In the genomic region with DNA sequence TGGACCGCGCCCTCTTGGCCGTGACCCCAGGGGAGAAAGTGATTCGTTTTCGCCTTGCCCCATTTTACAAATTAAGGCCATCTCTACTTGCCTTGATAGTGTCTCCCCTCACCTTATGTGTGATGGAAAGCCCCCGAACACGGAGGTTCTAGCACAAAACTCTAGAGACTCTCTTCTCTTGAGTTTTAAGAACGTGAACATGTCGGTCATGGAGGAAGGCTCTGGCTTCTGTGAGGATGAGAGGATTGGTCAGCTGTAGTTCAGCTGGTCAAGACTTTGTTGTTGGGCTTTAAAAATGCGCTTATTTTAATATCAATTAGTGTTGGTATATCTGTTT, we compare ENCODE assay signal across 8 cellular contexts. TPM values are rescaled to one million over a fixed set of nuclear protein-coding genes. Genes with fewer than 3 reads are reported as not detected.
DNase-seq lines count a peak whose midpoint lies in the region; ATAC-seq and TF ChIP-seq lines count a peak whose summit lies in the region.

No MANE protein-coding gene starts in this region.

- peak overlapping the region; percentile 81 for H3K4me3 Mint-ChIP-seq in activated T-helper 2 cell treated with anti-CD3 and anti-CD28 coated beads, Interferon-gamma antibody, Interleukin-2, Interleukin-4, amounts not matched to agents 10 μg/mL and 5 μg/mL and 100 μg/mL, durations not matched to agents 14 hours and 24 hours and 36 hours (ENCODE audit: low read depth)

- peak overlapping the region; percentile 72 for H3K27ac Mint-ChIP-seq in activated T-helper 2 cell treated with anti-CD3 and anti-CD28 coated beads, Interferon-gamma antibody, Interleukin-2, Interleukin-4, amounts not matched to agents 10 μg/mL and 5 μg/mL and 100 μg/mL, durations not matched to agents 14 hours and 24 hours and 36 hours

- ATAC-seq in HG03064 (IDR thresholded peaks at IDR 0.05; ENCODE audit: low read depth, unreplicated experiment) (peak; percentile 26), GM18520 (IDR thresholded peaks at IDR 0.05; ENCODE audit: unreplicated experiment) (no peak)

- peaks cover 28% of the 10 kb centered on the region for H3K36me3 Mint-ChIP-seq in activated T-helper 2 cell treated with anti-CD3 and anti-CD28 coated beads, Interferon-gamma antibody, Interleukin-2, Interleukin-4, amounts not matched to agents 10 μg/mL and 5 μg/mL and 100 μg/mL, durations not matched to agents 14 hours and 24 hours and 36 hours (ENCODE audit: low read depth)

- H3K36me3 ChIP-seq in spleen: peaks cover 0 to 31% (median 10%) of the 10 kb centered on the region in 6 donors

- peak overlapping the region; percentile 61 to 89 (median 85) for H3K27ac ChIP-seq in spleen

- peaks cover 14 to 48% (median 23%) of the 10 kb centered on the region in 6 donors for H3K4me1 ChIP-seq in spleen

- DNase-seq in NCI-H1105 treated with DMSO at 0.1 percent for 48 hours (lab: John Stamatoyannopoulos, UW): peak; percentile 5
- DNase-seq in NCI-H1105 (lab: John Stamatoyannopoulos, UW): no peak
- no peak for DNase-seq in activated T-helper 2 cell treated with anti-CD3 and anti-CD28 coated beads, Interferon-gamma antibody, Interleukin-2, Interleukin-4, amounts not matched to agents 10 μg/mL and 5 μg/mL and 100 μg/mL, durations not matched to agents 14 hours and 24 hours and 36 hours (ENCODE audit: low spot score)
- no peak for DNase-seq in spleen
- no peak for DNase-seq in HK-2 (ENCODE audit: unreplicated experiment)

- no peak for TF ChIP-seq CTCF in spleen (IDR thresholded peaks at IDR 0.05 in 8 of 11, conservative IDR thresholded peaks at IDR 0.05 in 3 of 11)

- H3K27me3 ChIP-seq in spleen (replicated peaks in 1 of 7): no peaks in the 10 kb centered on the region

- 0 to 2% (median 0%) methylated on average over 8 to 10 of the region's 10 CpGs for WGBS in spleen, 5 donors

- H3K9me3 ChIP-seq in spleen: no peaks in the 10 kb centered on the region

- H3K4me1 Mint-ChIP-seq in activated T-helper 2 cell treated with anti-CD3 and anti-CD28 coated beads, Interferon-gamma antibody, Interleukin-2, Interleukin-4, amounts not matched to agents 10 μg/mL and 5 μg/mL and 100 μg/mL, durations not matched to agents 14 hours and 24 hours and 36 hours (ENCODE audit: low read depth): peaks cover 18% of the 10 kb centered on the region

- no peaks in the 10 kb centered on the region for H3K9me3 Mint-ChIP-seq in activated T-helper 2 cell treated with anti-CD3 and anti-CD28 coated beads, Interferon-gamma antibody, Interleukin-2, Interleukin-4, amounts not matched to agents 10 μg/mL and 5 μg/mL and 100 μg/mL, durations not matched to agents 14 hours and 24 hours and 36 hours

- intact Hi-C loops in activated T-helper 2 cell treated with anti-CD3 and anti-CD28 coated beads, Interferon-gamma antibody, Interleukin-2, Interleukin-4, amounts not matched to agents 10 μg/mL and 5 μg/mL and 100 μg/mL, durations not matched to agents 14 hours and 24 hours and 36 hours (cut with micrococcal nuclease): loop anchor here (5.0 kb wide), 1 partner anchor 869 kb away; a partner anchor contains a TSS
- intact Hi-C loops in spleen (cut with DNase I; ENCODE audit: low total_unique reads): no loop called here

- no peak for TF ChIP-seq POLR2A in spleen (IDR thresholded peaks at IDR 0.05)

- H3K4me3 ChIP-seq in iPS-11a (ENCODE audit: low read depth, low read length): peak overlapping the region; percentile 91
- H3K4me3 ChIP-seq in spleen: peak overlapping the region; percentile 78 to 96 (median 88)

- H3K27me3 Mint-ChIP-seq in activated T-helper 2 cell treated with anti-CD3 and anti-CD28 coated beads, Interferon-gamma antibody, Interleukin-2, Interleukin-4, amounts not matched to agents 10 μg/mL and 5 μg/mL and 100 μg/mL, durations not matched to agents 14 hours and 24 hours and 36 hours (ENCODE audit: low read depth): peaks cover 14% of the 10 kb centered on the region

RNA-seq across cellular contexts. Expression of a gene that starts 0.8 kb away (rescaled TPM):
- 65.9 and 69.5 TPM in 2 replicates for total RNA-seq in activated T-helper 2 cell treated with anti-CD3 and anti-CD28 coated beads, Interferon-gamma antibody, Interleukin-2, Interleukin-4, amounts not matched to agents 10 μg/mL and 5 μg/mL and 100 μg/mL, durations not matched to agents 14 hours and 24 hours and 36 hours
- total RNA-seq in spleen: 10 to 100 TPM; 51.7 to 86.0 (median 70.4) TPM
- 10 to 100 TPM; 37.8 to 43.1 (median 38.3) TPM for polyA plus RNA-seq in spleen
